In the genomic region with DNA sequence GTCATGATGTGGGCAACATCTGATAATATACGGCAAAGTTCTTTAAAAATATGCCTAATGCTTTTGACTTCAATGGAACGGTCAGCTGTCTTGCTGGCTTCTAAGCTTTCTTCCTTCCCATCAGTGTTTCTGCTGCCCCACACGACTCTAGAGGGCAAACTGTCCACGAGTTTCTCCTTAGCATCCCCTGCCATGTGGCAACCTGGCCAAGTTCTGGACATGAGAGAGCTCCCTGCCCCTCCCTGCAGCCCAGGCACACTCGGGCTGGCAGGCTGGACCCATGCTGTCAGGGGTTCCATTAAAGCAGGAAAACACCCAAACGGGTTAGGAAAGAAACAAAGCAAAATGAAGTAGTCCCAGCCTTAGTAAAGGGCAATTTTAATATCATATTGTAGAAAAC, we compare ENCODE assay signal across 20 cellular contexts. TPM values are rescaled to one million over a fixed set of nuclear protein-coding genes. Genes with fewer than 3 reads are reported as not detected.
"Had no signal": no experiment of that assay in that cellular context is flagged by ENCODE, and none has a peak within 500 bp of the region (broad histone marks: within the 10 kb centered on the region; RNA-seq: fewer than 3 reads in every experiment).

No MANE protein-coding gene starts in this region.

- H3K4me2 ChIP-seq: neural progenitor cell, smooth muscle cell had no signal

- H3K27me3 ChIP-seq: left lung, neural progenitor cell, right lobe of liver, tibial artery had no signal

- H3K9me3 Mint-ChIP-seq: activated naive CD4-positive, alpha-beta T cell treated with anti-CD3 and anti-CD28 coated beads for 36 hours; activated T-cell treated with anti-CD3 and anti-CD28 coated beads, Interleukin-2, amount 50 U/mL, for 24 hours; neural progenitor cell; stimulated activated memory B cell treated with anti-CD40 and anti-IgM and Interleukin-4, amounts not matched to agents 10 μg/mL and 1 μg/mL and 100 μg/mL, for 72 hours had no signal

- H3K27me3 Mint-ChIP-seq: stimulated activated memory B cell treated with anti-CD40 and anti-IgM and Interleukin-4, amounts not matched to agents 10 μg/mL and 1 μg/mL and 100 μg/mL, for 72 hours had no signal

- H3K36me3 Mint-ChIP-seq: neural progenitor cell; stimulated activated memory B cell treated with anti-CD40 and anti-IgM and Interleukin-4, amounts not matched to agents 10 μg/mL and 1 μg/mL and 100 μg/mL, for 72 hours had no signal

- H3K9me3 ChIP-seq: left lung, psoas muscle, right lobe of liver, tibial artery had no signal

- H3K27ac ChIP-seq: left lung, neural progenitor cell, psoas muscle, right lobe of liver, tibial artery had no signal

- H3K4me3 ChIP-seq: left lung, neural progenitor cell, psoas muscle, right lobe of liver, smooth muscle cell, tibial artery had no signal

- H3K4me1 Mint-ChIP-seq: stimulated activated memory B cell treated with anti-CD40 and anti-IgM and Interleukin-4, amounts not matched to agents 10 μg/mL and 1 μg/mL and 100 μg/mL, for 72 hours had no signal

- H3K4me1 ChIP-seq: left lung, psoas muscle, right lobe of liver had no signal

- H3K4me3 Mint-ChIP-seq: activated CD8-positive, alpha-beta T cell treated with anti-CD3 and anti-CD28 coated beads, Interleukin-2, amount 10 ng/mL, durations not matched to agents 7 days and 5 days; activated naive CD4-positive, alpha-beta T cell treated with anti-CD3 and anti-CD28 coated beads for 36 hours; activated T-cell treated with anti-CD3 and anti-CD28 coated beads, Interleukin-2, amount 50 U/mL, for 24 hours; neural progenitor cell; stimulated activated memory B cell treated with anti-CD40 and anti-IgM and Interleukin-4, amounts not matched to agents 10 μg/mL and 1 μg/mL and 100 μg/mL, for 72 hours had no signal

- H3K27ac Mint-ChIP-seq: activated CD8-positive, alpha-beta T cell treated with anti-CD3 and anti-CD28 coated beads, Interleukin-2, amount 10 ng/mL, durations not matched to agents 7 days and 5 days; activated naive CD4-positive, alpha-beta T cell treated with anti-CD3 and anti-CD28 coated beads for 36 hours; activated T-cell treated with anti-CD3 and anti-CD28 coated beads, Interleukin-2, amount 50 U/mL, for 24 hours; neural progenitor cell; stimulated activated memory B cell treated with anti-CD40 and anti-IgM and Interleukin-4, amounts not matched to agents 10 μg/mL and 1 μg/mL and 100 μg/mL, for 72 hours had no signal

- H3K9ac ChIP-seq: neural progenitor cell had no signal

- DNase-seq: activated CD4-positive, alpha-beta T cell treated with anti-CD3 and anti-CD28 coated beads for 48 hours; activated CD4-positive, CD25-positive, alpha-beta regulatory T cell; activated CD8-positive, alpha-beta T cell treated with anti-CD3 and anti-CD28 coated beads, Interleukin-2, amount 10 ng/mL, durations not matched to agents 7 days and 5 days; activated naive CD4-positive, alpha-beta T cell treated with anti-CD3 and anti-CD28 coated beads for 36 hours; activated T-cell treated with anti-CD3 and anti-CD28 coated beads, Interleukin-2, amount 50 U/mL, for 24 hours; aorta; cortex of kidney; effector CD4-positive, alpha-beta T cell; kidney; left lung; mammary epithelial cell; psoas muscle; right lobe of liver; stimulated activated CD4-positive, alpha-beta T cell treated with anti-CD3 and anti-CD28 coated beads, Interleukin-4, amount 100 ng/mL, for 24 hours; T-helper 9 cell; tibial artery had no signal

- H3K36me3 ChIP-seq: left lung, neural progenitor cell, right lobe of liver had no signal

RNA-seq across cellular contexts. Expression of a gene that starts 38.8 kb away (rescaled TPM):
- total RNA-seq: activated CD8-positive, alpha-beta T cell treated with anti-CD3 and anti-CD28 coated beads, Interleukin-2, amount 10 ng/mL, durations not matched to agents 7 days and 5 days; activated naive CD4-positive, alpha-beta T cell treated with anti-CD3 and anti-CD28 coated beads for 36 hours; mononuclear cell had no signal
